ENCODE assay signal across 11 cellular contexts in genomic region chr5:159825551-159826051, GRCh38.
DNase-seq lines count a peak whose midpoint lies in the region; ATAC-seq, FAIRE-seq and TF ChIP-seq lines count a peak whose summit lies in the region.
"Had no signal": no experiment of that assay in that cellular context is flagged by ENCODE, and none has a peak within 500 bp of the region (broad histone marks: within the 10 kb centered on the region; RNA-seq: fewer than 3 reads in every experiment).

No MANE protein-coding gene starts in this region.

- H3K36me3 Mint-ChIP-seq in HFFc6 (ENCODE audit: low read depth) (no peaks in the 10 kb centered on the region), astrocyte (ENCODE audit: low read depth, unreplicated experiment) (no peaks in the 10 kb centered on the region)

- H4K20me1 ChIP-seq in astrocyte (ENCODE audit: insufficient read depth, low read length), result no peaks in the 10 kb centered on the region

- H2AFZ ChIP-seq in astrocyte (ENCODE audit: low read depth, low read length), result no peak overlapping the region

- H3K27ac Mint-ChIP-seq in HFFc6 (peak overlapping the region; percentile 81), astrocyte (ENCODE audit: unreplicated experiment) (no peak overlapping the region)
- no peak overlapping the region for H3K27ac Mint-ChIP-seq in stimulated activated naive CD8-positive, alpha-beta T cell treated with anti-CD3 and anti-CD28 coated beads, Interleukin-15, amount 100 ng/mL, for 72 hours

- H3K4me3 ChIP-seq in astrocyte (ENCODE audit: insufficient read depth, low read depth, low read length), result no peak overlapping the region
- H3K4me3 ChIP-seq: body of pancreas had no signal

- no peaks in the 10 kb centered on the region for H3K79me2 ChIP-seq in astrocyte (ENCODE audit: insufficient read depth, low read length)

- peaks cover 3% of the 10 kb centered on the region for H3K27me3 Mint-ChIP-seq in HFFc6 (ENCODE audit: insufficient read depth)
- H3K27me3 Mint-ChIP-seq in astrocyte (ENCODE audit: low read depth, unreplicated experiment), result peaks cover 16% of the 10 kb centered on the region
- peaks cover 45% of the 10 kb centered on the region for H3K27me3 Mint-ChIP-seq in stimulated activated naive CD8-positive, alpha-beta T cell treated with anti-CD3 and anti-CD28 coated beads, Interleukin-15, amount 100 ng/mL, for 72 hours

- no peak overlapping the region for H3K9ac ChIP-seq in astrocyte (ENCODE audit: low read length)

- H3K4me1 Mint-ChIP-seq in HFFc6 (ENCODE audit: low read depth) (peaks cover 40% of the 10 kb centered on the region), astrocyte (ENCODE audit: low read depth, unreplicated experiment) (peaks cover 20% of the 10 kb centered on the region)
- H3K4me1 Mint-ChIP-seq in stimulated activated naive CD8-positive, alpha-beta T cell treated with anti-CD3 and anti-CD28 coated beads, Interleukin-15, amount 100 ng/mL, for 72 hours, result peaks cover 5% of the 10 kb centered on the region

- no peak overlapping the region for H3K27ac ChIP-seq in astrocyte (ENCODE audit: low read depth, low read length)
- H3K27ac ChIP-seq: body of pancreas had no signal

- H3K27me3 ChIP-seq in astrocyte (ENCODE audit: insufficient read depth, low read length), result no peaks in the 10 kb centered on the region
- H3K27me3 ChIP-seq: body of pancreas had no signal

- no peak for ATAC-seq in stimulated activated naive CD8-positive, alpha-beta T cell treated with anti-CD3 and anti-CD28 coated beads, Interleukin-15, amount 100 ng/mL, for 72 hours
- no peak for ATAC-seq in HG02798 (IDR thresholded peaks at IDR 0.05; ENCODE audit: poor library complexity, unreplicated experiment)
- ATAC-seq: activated T-cell treated with anti-CD3 and anti-CD28 coated beads, Interleukin-2, amount 50 U/mL, for 4 hours; body of pancreas had no signal

- H3K36me3 ChIP-seq in astrocyte (ENCODE audit: insufficient read depth, low read length), result no peaks in the 10 kb centered on the region

- no peaks in the 10 kb centered on the region for H3K9me3 ChIP-seq in astrocyte (ENCODE audit: insufficient read depth, low read depth, low read length)
- H3K9me3 ChIP-seq: body of pancreas had no signal

- H3K4me3 Mint-ChIP-seq in HFFc6, result no peak overlapping the region
- H3K4me3 Mint-ChIP-seq in astrocyte (ENCODE audit: unreplicated experiment), result no peak overlapping the region
- H3K4me3 Mint-ChIP-seq in stimulated activated naive CD8-positive, alpha-beta T cell treated with anti-CD3 and anti-CD28 coated beads, Interleukin-15, amount 100 ng/mL, for 72 hours, result no peak overlapping the region
- H3K4me3 Mint-ChIP-seq: activated T-cell treated with anti-CD3 and anti-CD28 coated beads, Interleukin-2, amount 50 U/mL, for 4 hours had no signal

- H3K9me3 Mint-ChIP-seq in HFFc6 (no peaks in the 10 kb centered on the region), astrocyte (ENCODE audit: unreplicated experiment) (peaks cover 2% of the 10 kb centered on the region)
- H3K9me3 Mint-ChIP-seq in stimulated activated naive CD8-positive, alpha-beta T cell treated with anti-CD3 and anti-CD28 coated beads, Interleukin-15, amount 100 ng/mL, for 72 hours, result no peaks in the 10 kb centered on the region
- H3K9me3 Mint-ChIP-seq: activated T-cell treated with anti-CD3 and anti-CD28 coated beads, Interleukin-2, amount 50 U/mL, for 4 hours had no signal

- H3K4me2 ChIP-seq in astrocyte (ENCODE audit: low read length), result no peak overlapping the region

- no peak for TF ChIP-seq CTCF in HFFc6 (IDR thresholded peaks at IDR 0.05)
- no peak for TF ChIP-seq CTCF in astrocyte (IDR thresholded peaks at IDR 0.05; ENCODE audit: insufficient read depth, low read depth, low read length)
- no peak for TF ChIP-seq CTCF in GM20000 (IDR thresholded peaks at IDR 0.05; ENCODE audit: extremely low read depth, missing control alignments)

- DNase-seq in DMS53 (lab: John Stamatoyannopoulos, UW) (peak; percentile 80), HFFc6 (peak; percentile 11), astrocyte (ENCODE audit: low read depth) (peak; percentile 45), myocyte (ENCODE audit: low read depth) (peak; percentile 94), COR-L47 (lab: John Stamatoyannopoulos, UW) (no peak), GM20000 (ENCODE audit: low spot score) (no peak)
- DNase-seq in stimulated activated naive CD8-positive, alpha-beta T cell treated with anti-CD3 and anti-CD28 coated beads, Interleukin-15, amount 100 ng/mL, for 72 hours, result no peak
- DNase-seq: activated T-cell treated with anti-CD3 and anti-CD28 coated beads, Interleukin-2, amount 50 U/mL, for 4 hours had no signal

- FAIRE-seq in astrocyte (lab: Jason Lieb, UNC), result no peak
- FAIRE-seq: endometrium had no signal

- H3K4me1 ChIP-seq in astrocyte (ENCODE audit: insufficient read depth, low read length), result peaks cover 11% of the 10 kb centered on the region
- H3K4me1 ChIP-seq: body of pancreas had no signal

Comparison
In these comparisons a context has a peak if more than half of its experiments do, and no peak if none do; other contexts are left out.
1. DNase-seq: peak in DMS53 (single experiment), HFFc6 (single experiment), astrocyte (single experiment) and myocyte (single experiment); none in COR-L47 (single experiment), GM20000 (single experiment) and stimulated activated naive CD8-positive, alpha-beta T cell treated with anti-CD3 and anti-CD28 coated beads, Interleukin-15, amount 100 ng/mL, for 72 hours (0 of 2).